Comparison of ENCODE assay signal across 30 cellular contexts in the genomic region with DNA sequence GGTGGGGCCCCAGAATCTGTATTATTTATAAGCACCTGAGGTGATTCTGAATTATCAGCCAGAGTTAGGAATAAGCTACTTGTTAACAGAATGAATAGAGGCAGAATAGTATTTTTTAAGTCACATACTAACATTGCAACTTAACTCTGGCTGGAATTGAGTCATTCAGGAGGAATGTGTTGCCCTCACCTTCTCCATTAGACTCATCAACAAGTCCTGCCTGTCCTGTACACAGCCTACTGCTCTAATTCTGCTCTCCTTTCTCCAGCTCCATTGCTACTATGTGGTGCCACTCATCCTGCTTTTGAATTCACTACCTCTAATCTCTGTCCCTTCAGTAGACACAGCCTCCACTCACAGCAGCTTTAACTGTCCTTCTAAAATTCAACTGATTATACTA.
DNase-seq lines count a peak whose midpoint lies in the region; ATAC-seq and TF ChIP-seq lines count a peak whose summit lies in the region.
"Had no signal": no experiment of that assay in that cellular context is flagged by ENCODE, and none has a peak within 500 bp of the region (broad histone marks: within the 10 kb centered on the region; RNA-seq: fewer than 3 reads in every experiment).

No MANE protein-coding gene starts in this region.

- no peaks in the 10 kb centered on the region for H3K27me3 ChIP-seq in GM23248 (replicated peaks; ENCODE audit: insufficient read depth)
- H3K27me3 ChIP-seq in RWPE2 (ENCODE audit: insufficient read depth, poor library complexity, severe bottlenecking) = no peaks in the 10 kb centered on the region
- H3K27me3 ChIP-seq in H7 (ENCODE audit: control insufficient read depth, insufficient read depth, low read length) = no peaks in the 10 kb centered on the region
- H3K27me3 ChIP-seq: ascending aorta, BLaER1, MG63, ovary, SJSA1 had no signal

- no peak overlapping the region for H3K9ac ChIP-seq in GM23248
- H3K9ac ChIP-seq: BLaER1 had no signal

- DNase-seq in GM23248 (peak; percentile 40), RWPE2 (ENCODE audit: low spot score) (no peak), epithelial cell of prostate (ENCODE audit: low read depth, low spot score) (peak; percentile 40), kidney tubule cell (ENCODE audit: low spot score) (peak; percentile 72), H7 (no peak), caudate nucleus (lab: John Stamatoyannopoulos, UW) (no peak)
- DNase-seq: ACHN; activated CD8-positive, alpha-beta T cell treated with anti-CD3 and anti-CD28 coated beads for 36 hours; activated naive CD8-positive, alpha-beta T cell treated with anti-CD3 and anti-CD28 coated beads for 36 hours; effector CD4-positive, alpha-beta T cell; esophagus squamous epithelium; HCEC 1CT; hypothalamus; MG63; NCI-H1105 treated with DMSO at 0.1 percent for 48 hours; NCI-H2029; NCI-H526 treated with DMSO at 0.1 percent for 48 hours; nephron progenitor cell; ovary; retina; stimulated activated CD4-positive, alpha-beta T cell treated with anti-CD3 and anti-CD28 coated beads, Interleukin-2, amount 100 ng/mL, for 48 hours; T-helper 17 cell had no signal

- no peaks in the 10 kb centered on the region for H3K4me1 ChIP-seq in GM23248 (ENCODE audit: insufficient read depth)
- H3K4me1 ChIP-seq in RWPE2 (ENCODE audit: insufficient read depth, poor library complexity, severe bottlenecking) = no peaks in the 10 kb centered on the region
- H3K4me1 ChIP-seq: ascending aorta, BLaER1, SJSA1 had no signal

- H3K4me3 ChIP-seq in GM23248 = no peak overlapping the region
- no peak overlapping the region for H3K4me3 ChIP-seq in RWPE2 (ENCODE audit: severe bottlenecking)
- no peak overlapping the region for H3K4me3 ChIP-seq in H7 (ENCODE audit: insufficient read depth, low read depth, low read length)
- H3K4me3 ChIP-seq: ascending aorta, BLaER1, esophagus squamous epithelium, lung, MG63, ovary, SJSA1 had no signal

- H3F3A ChIP-seq in GM23248 (ENCODE audit: insufficient read depth) = no peaks in the 10 kb centered on the region

- H3K9me3 ChIP-seq in GM23248 (ENCODE audit: low read depth) = no peaks in the 10 kb centered on the region
- no peaks in the 10 kb centered on the region for H3K9me3 ChIP-seq in RWPE2 (ENCODE audit: severe bottlenecking)
- H3K9me3 ChIP-seq: ascending aorta, BLaER1, esophagus squamous epithelium, MG63, ovary, SJSA1 had no signal

- TF ChIP-seq CTCF in RWPE2 (IDR thresholded peaks at IDR 0.05; ENCODE audit: poor library complexity, severe bottlenecking) = no peak

- peak; percentile 98 for ATAC-seq in RWPE2 (ENCODE audit: low read depth)
- no peak for ATAC-seq in HG03139 (IDR thresholded peaks at IDR 0.05; ENCODE audit: unreplicated experiment)
- no peak for ATAC-seq in SK-N-SH treated with all-trans-retinoic acid at 6 μM for 48 hours
- ATAC-seq: activated CD8-positive, alpha-beta T cell treated with anti-CD3 and anti-CD28 coated beads for 36 hours; activated T-helper 17 cell treated with anti-CD3 and anti-CD28 coated beads, Interleukin-2, amount 50 U/mL, for 72 hours; Panc1; T-helper 17 cell had no signal

- no peak overlapping the region for H2AFZ ChIP-seq in GM23248

- no peaks in the 10 kb centered on the region for H3K9me2 ChIP-seq in GM23248 (ENCODE audit: insufficient read depth)

- H3K79me2 ChIP-seq in GM23248 (ENCODE audit: insufficient read depth) = no peaks in the 10 kb centered on the region

- in situ Hi-C loops in GM23248 (cut with MboI) = no loop called here

- no peak overlapping the region for H3K27ac ChIP-seq in GM23248
- no peak overlapping the region for H3K27ac ChIP-seq in RWPE2 (ENCODE audit: poor library complexity, severe bottlenecking)
- no peak overlapping the region for H3K27ac ChIP-seq in epithelial cell of prostate
- no peak overlapping the region for H3K27ac ChIP-seq in caudate nucleus (ENCODE audit: low read depth, low read length)
- H3K27ac ChIP-seq: ascending aorta, BLaER1, esophagus squamous epithelium, ovary, SJSA1 had no signal

- H3K36me3 ChIP-seq in GM23248 (ENCODE audit: low read depth) (no peaks in the 10 kb centered on the region), RWPE2 (ENCODE audit: low read depth) (no peaks in the 10 kb centered on the region), H7 (replicated peaks; ENCODE audit: control insufficient read depth, insufficient read depth, low read length) (no peaks in the 10 kb centered on the region)
- H3K36me3 ChIP-seq: ascending aorta, BLaER1, esophagus squamous epithelium, MG63, ovary, SJSA1 had no signal

- no peak overlapping the region for H3K4me2 ChIP-seq in GM23248 (ENCODE audit: unreplicated experiment)
- H3K4me2 ChIP-seq: BLaER1 had no signal

- no peaks in the 10 kb centered on the region for H4K20me1 ChIP-seq in GM23248 (ENCODE audit: insufficient read depth)
- H4K20me1 ChIP-seq: BLaER1 had no signal

TF ChIP-seq in SK-N-SH treated with all-trans-retinoic acid at 6 μM for 48 hours, 23 proteins besides CTCF, POLR2A, EP300 and RAD21 (continues in another document):
- TF ChIP-seq OSR1 (CRISPR knock-in tag; IDR thresholded peaks at IDR 0.05) (no peak), GLIS3 (CRISPR knock-in tag; IDR thresholded peaks at IDR 0.05) (no peak), RARB (CRISPR knock-in tag; IDR thresholded peaks at IDR 0.05) (no peak), ARNTL (CRISPR knock-in tag; IDR thresholded peaks at IDR 0.05; ENCODE audit: borderline replicate concordance, low read depth) (no peak), ISL1 (CRISPR knock-in tag; IDR thresholded peaks at IDR 0.05) (no peak), ZFP3 (CRISPR knock-in tag; IDR thresholded peaks at IDR 0.05) (no peak), ZNF70 (CRISPR knock-in tag; IDR thresholded peaks at IDR 0.05) (no peak), ZNF565 (CRISPR knock-in tag; conservative IDR thresholded peaks at IDR 0.05; ENCODE audit: low read depth) (no peak)
- TF ChIP-seq, protein P1, sequence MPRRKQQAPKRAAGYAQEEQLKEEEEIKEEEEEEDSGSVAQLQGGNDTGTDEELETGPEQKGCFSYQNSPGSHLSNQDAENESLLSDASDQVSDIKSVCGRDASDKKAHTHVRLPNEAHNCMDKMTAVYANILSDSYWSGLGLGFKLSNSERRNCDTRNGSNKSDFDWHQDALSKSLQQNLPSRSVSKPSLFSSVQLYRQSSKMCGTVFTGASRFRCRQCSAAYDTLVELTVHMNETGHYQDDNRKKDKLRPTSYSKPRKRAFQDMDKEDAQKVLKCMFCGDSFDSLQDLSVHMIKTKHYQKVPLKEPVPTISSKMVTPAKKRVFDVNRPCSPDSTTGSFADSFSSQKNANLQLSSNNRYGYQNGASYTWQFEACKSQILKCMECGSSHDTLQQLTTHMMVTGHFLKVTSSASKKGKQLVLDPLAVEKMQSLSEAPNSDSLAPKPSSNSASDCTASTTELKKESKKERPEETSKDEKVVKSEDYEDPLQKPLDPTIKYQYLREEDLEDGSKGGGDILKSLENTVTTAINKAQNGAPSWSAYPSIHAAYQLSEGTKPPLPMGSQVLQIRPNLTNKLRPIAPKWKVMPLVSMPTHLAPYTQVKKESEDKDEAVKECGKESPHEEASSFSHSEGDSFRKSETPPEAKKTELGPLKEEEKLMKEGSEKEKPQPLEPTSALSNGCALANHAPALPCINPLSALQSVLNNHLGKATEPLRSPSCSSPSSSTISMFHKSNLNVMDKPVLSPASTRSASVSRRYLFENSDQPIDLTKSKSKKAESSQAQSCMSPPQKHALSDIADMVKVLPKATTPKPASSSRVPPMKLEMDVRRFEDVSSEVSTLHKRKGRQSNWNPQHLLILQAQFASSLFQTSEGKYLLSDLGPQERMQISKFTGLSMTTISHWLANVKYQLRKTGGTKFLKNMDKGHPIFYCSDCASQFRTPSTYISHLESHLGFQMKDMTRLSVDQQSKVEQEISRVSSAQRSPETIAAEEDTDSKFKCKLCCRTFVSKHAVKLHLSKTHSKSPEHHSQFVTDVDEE (CRISPR knock-in tag; IDR thresholded peaks at IDR 0.05) = no peak
- TF ChIP-seq, protein P2, sequence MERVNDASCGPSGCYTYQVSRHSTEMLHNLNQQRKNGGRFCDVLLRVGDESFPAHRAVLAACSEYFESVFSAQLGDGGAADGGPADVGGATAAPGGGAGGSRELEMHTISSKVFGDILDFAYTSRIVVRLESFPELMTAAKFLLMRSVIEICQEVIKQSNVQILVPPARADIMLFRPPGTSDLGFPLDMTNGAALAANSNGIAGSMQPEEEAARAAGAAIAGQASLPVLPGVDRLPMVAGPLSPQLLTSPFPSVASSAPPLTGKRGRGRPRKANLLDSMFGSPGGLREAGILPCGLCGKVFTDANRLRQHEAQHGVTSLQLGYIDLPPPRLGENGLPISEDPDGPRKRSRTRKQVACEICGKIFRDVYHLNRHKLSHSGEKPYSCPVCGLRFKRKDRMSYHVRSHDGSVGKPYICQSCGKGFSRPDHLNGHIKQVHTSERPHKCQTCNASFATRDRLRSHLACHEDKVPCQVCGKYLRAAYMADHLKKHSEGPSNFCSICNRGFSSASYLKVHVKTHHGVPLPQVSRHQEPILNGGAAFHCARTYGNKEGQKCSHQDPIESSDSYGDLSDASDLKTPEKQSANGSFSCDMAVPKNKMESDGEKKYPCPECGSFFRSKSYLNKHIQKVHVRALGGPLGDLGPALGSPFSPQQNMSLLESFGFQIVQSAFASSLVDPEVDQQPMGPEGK (CRISPR knock-in tag; IDR thresholded peaks at IDR 0.05; ENCODE audit: borderline replicate concordance) = no peak
- TF ChIP-seq, protein P3, sequence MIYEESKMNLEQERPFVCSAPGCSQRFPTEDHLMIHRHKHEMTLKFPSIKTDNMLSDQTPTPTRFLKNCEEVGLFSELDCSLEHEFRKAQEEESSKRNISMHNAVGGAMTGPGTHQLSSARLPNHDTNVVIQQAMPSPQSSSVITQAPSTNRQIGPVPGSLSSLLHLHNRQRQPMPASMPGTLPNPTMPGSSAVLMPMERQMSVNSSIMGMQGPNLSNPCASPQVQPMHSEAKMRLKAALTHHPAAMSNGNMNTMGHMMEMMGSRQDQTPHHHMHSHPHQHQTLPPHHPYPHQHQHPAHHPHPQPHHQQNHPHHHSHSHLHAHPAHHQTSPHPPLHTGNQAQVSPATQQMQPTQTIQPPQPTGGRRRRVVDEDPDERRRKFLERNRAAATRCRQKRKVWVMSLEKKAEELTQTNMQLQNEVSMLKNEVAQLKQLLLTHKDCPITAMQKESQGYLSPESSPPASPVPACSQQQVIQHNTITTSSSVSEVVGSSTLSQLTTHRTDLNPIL (CRISPR knock-in tag; IDR thresholded peaks at IDR 0.05; ENCODE audit: low read depth) = no peak
- TF ChIP-seq, protein P4, sequence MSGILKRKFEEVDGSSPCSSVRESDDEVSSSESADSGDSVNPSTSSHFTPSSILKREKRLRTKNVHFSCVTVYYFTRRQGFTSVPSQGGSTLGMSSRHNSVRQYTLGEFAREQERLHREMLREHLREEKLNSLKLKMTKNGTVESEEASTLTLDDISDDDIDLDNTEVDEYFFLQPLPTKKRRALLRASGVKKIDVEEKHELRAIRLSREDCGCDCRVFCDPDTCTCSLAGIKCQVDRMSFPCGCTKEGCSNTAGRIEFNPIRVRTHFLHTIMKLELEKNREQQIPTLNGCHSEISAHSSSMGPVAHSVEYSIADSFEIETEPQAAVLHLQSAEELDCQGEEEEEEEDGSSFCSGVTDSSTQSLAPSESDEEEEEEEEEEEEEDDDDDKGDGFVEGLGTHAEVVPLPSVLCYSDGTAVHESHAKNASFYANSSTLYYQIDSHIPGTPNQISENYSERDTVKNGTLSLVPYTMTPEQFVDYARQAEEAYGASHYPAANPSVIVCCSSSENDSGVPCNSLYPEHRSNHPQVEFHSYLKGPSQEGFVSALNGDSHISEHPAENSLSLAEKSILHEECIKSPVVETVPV (CRISPR knock-in tag; IDR thresholded peaks at IDR 0.05) = no peak

Comparison
In these comparisons a context has a peak if more than half of its experiments do, and no peak if none do; other contexts are left out.
1. DNase-seq: peak in GM23248 (single experiment), epithelial cell of prostate (single experiment) and kidney tubule cell (single experiment); none in RWPE2 (single experiment), H7 (single experiment) and caudate nucleus (0 of 61).